ENCODE assay signal across 1 cellular context in the genomic region with DNA sequence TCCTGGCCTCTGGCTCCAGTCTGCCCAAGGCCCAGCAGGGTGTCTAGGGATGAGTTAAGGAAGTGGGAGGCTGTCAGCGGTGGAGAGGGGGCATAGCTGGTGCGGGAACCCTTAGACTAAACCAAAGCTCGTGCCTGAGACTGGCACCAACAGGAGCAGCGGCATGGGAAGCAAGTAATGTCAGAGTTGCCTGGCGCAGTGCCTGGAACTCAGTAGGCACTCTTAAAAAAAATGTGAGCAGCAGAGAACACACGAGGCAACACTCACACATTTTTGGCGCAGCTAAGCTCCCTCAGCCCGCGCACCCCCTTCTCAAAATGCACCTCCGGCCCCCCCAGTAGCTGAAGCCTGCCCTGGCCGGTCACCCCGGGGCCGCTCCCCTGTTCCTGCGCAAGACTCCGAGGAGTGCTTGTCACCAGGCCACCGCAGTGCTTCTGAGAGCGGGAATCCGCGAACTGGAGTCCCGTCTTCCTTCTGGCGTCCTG.
TF ChIP-seq lines count a peak whose summit lies in the region.

No MANE protein-coding gene starts in this region.

TF ChIP-seq in IMR-90, 13 proteins besides CTCF, POLR2A, EP300 and RAD21 (continued from another document):
- TF ChIP-seq, protein P1, sequence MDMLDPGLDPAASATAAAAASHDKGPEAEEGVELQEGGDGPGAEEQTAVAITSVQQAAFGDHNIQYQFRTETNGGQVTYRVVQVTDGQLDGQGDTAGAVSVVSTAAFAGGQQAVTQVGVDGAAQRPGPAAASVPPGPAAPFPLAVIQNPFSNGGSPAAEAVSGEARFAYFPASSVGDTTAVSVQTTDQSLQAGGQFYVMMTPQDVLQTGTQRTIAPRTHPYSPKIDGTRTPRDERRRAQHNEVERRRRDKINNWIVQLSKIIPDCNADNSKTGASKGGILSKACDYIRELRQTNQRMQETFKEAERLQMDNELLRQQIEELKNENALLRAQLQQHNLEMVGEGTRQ (IDR thresholded peaks at IDR 0.05; ENCODE audit: low read depth, low read length), result no peak
